ENCODE assay signal across 14 cellular contexts in the genomic region with DNA sequence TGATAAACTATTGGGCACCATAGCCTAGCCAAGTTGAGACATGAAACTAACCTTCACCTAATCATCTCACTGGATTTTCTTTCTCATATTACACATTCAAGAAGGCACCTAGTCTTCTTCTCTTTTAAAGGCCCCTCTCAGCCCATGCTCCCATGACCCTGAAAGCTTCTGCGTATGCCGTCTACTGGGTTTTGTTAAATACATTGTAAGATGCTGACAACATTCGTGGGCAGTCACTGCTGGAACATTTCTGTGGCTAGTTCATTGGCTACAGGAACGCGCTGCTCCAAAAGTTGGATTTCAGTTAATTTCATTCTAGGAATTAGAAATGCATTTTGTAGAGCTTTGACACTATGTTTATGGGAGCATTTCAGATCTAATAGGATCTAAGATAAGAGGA.
"Had no signal": no experiment of that assay in that cellular context is flagged by ENCODE, and none has a peak within 500 bp of the region (broad histone marks: within the 10 kb centered on the region; RNA-seq: fewer than 3 reads in every experiment).

No MANE protein-coding gene starts in this region.

- H3K9me3 ChIP-seq: breast epithelium, lower lobe of right lung, SJSA1, stomach, thoracic aorta had no signal

- H3K4me3 ChIP-seq: breast epithelium, dorsolateral prefrontal cortex, lower lobe of right lung, SJSA1, stomach, thoracic aorta had no signal

- H3K27me3 ChIP-seq: breast epithelium, dorsolateral prefrontal cortex, SJSA1, stomach had no signal

- H3K4me1 ChIP-seq: breast epithelium had no signal

- H3K27ac ChIP-seq: dorsolateral prefrontal cortex, lower lobe of right lung, SJSA1, stomach, thoracic aorta had no signal

- H3K36me3 ChIP-seq: breast epithelium, lower lobe of right lung, SJSA1, stomach, thoracic aorta had no signal

- H3K36me3 Mint-ChIP-seq: natural killer cell treated with Interleukin-12 subunit alpha and Interleukin-12 subunit beta and Interleukin-15 and Interleukin-18, amount 100 ng/mL, for 72 hours had no signal

- DNase-seq: activated gamma-delta T cell; activated T-cell treated with anti-CD3 and anti-CD28 coated beads, Interleukin-2, amount 50 U/mL, for 24 hours; anterior cingulate cortex; dorsolateral prefrontal cortex; glutamatergic neuron; lower lobe of right lung; stimulated activated CD4-positive, alpha-beta T cell treated with anti-CD3 and anti-CD28 coated beads, Interleukin-12 subunit alpha, Interleukin-12 subunit beta, amount 100 ng/mL, for 4 hours; stomach; SW 1271; T-helper 9 cell had no signal

- H3K27me3 Mint-ChIP-seq: activated T-cell treated with anti-CD3 and anti-CD28 coated beads, Interleukin-2, amount 50 U/mL, for 24 hours; natural killer cell treated with Interleukin-12 subunit alpha and Interleukin-12 subunit beta and Interleukin-15 and Interleukin-18, amount 100 ng/mL, for 72 hours had no signal

- H3K9me3 Mint-ChIP-seq: natural killer cell treated with Interleukin-12 subunit alpha and Interleukin-12 subunit beta and Interleukin-15 and Interleukin-18, amount 100 ng/mL, for 72 hours had no signal

- H3K4me3 Mint-ChIP-seq: activated T-cell treated with anti-CD3 and anti-CD28 coated beads, Interleukin-2, amount 50 U/mL, for 24 hours; natural killer cell treated with Interleukin-12 subunit alpha and Interleukin-12 subunit beta and Interleukin-15 and Interleukin-18, amount 100 ng/mL, for 72 hours had no signal

- ATAC-seq: natural killer cell treated with Interleukin-12 subunit alpha and Interleukin-12 subunit beta and Interleukin-15 and Interleukin-18, amount 100 ng/mL, for 72 hours had no signal
